Comparison of ENCODE assay signal across 6 cellular contexts in the genomic region with DNA sequence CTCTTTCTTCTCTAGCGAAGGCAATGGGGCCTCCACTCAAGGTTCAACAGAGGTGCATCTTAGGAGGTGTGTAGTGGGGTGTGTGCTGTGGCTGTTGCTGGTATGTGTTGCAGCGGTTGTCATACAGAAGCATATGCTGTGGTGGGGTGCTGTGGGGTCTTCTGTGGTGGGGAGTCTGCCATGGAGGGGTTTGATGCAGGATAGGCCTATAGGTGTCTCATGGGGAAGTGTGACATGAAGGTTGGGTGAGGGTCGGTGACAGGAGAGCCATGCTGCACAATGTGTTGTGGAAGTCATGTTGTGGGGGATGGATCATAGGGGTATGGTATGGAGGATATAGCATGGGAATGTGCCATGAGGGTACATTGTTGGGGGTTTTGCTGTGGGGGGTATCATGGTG. TPM values are rescaled to one million over a fixed set of nuclear protein-coding genes. Genes with fewer than 3 reads are reported as not detected.
"Had no signal": no experiment of that assay in that cellular context is flagged by ENCODE, and none has a peak within 500 bp of the region (broad histone marks: within the 10 kb centered on the region; RNA-seq: fewer than 3 reads in every experiment).

No MANE protein-coding gene starts in this region.

- DNase-seq: GM23248, H9, HCEC 1CT, IMR-90, KG1 had no signal

- H3K27ac Mint-ChIP-seq: H9 had no signal

- H3K4me3 ChIP-seq: GM23248, K562 had no signal

- H3K27ac ChIP-seq: GM23248 had no signal

- H3K9me3 Mint-ChIP-seq: H9 had no signal

- ATAC-seq: K562 had no signal

- H3K4me3 Mint-ChIP-seq: H9 had no signal

RNA-seq across cellular contexts. Expression of a gene that starts 20.3 kb away (rescaled TPM):
- total RNA-seq: GM23248 had no signal
